In the genomic region with DNA sequence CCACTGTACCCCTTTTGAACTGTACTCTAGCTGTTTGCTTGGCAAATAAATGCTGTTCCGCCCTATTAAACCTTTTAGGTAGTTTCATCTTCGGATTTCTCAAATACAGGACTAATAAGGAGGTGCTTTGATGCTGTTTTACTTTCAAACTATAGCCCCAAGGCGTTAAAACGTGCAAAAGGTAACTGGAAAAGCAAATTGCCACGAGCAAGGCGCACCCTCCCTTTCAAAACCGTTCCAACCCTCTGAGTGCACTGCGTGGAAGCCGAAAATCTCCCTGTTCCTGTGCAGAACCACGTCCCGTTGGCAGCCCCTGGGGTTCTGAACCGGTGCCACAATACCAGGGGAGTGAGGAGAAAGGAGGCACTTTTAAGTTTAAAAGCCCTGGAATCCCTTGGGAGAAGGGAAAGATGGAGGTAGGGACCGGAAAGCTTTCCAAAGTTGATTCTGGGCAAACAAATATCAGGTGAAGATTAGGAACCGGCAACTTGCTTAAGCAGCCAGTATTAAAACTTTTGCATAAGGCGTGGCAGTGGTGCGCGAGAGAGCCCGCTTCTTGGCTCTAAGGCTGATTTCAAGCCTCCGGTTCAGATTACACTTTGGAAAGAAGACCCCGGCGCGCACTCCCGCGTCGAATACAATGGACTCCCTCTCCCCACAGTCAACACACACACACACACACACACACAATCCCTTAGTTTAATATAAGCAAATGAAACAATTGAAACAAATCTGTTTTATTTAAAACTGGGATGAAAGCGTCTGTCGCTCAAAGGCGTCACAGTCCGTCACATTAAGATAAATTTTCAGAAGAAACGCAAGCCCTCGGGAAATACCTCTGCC, we compare ENCODE assay signal across 16 cellular contexts. TPM values are rescaled to one million over a fixed set of nuclear protein-coding genes. Genes with fewer than 3 reads are reported as not detected.
DNase-seq lines count a peak whose midpoint lies in the region; ATAC-seq, FAIRE-seq and TF ChIP-seq lines count a peak whose summit lies in the region.
"Had no signal": no experiment of that assay in that cellular context is flagged by ENCODE, and none has a peak within 500 bp of the region (broad histone marks: within the 10 kb centered on the region; RNA-seq: fewer than 3 reads in every experiment).

No MANE protein-coding gene starts in this region.

- no peak overlapping the region for H2AFZ ChIP-seq in HepG2 (ENCODE audit: low read length)

- no peaks in the 10 kb centered on the region for H4K20me1 ChIP-seq in HepG2 (ENCODE audit: insufficient read depth, low read length)

- no peak overlapping the region for H3K4me3 ChIP-seq in HepG2 (replicated peaks in 1 of 3; ENCODE audit: insufficient read depth in 1 of 3, low read depth in 2 of 3, low read length in 3 of 3)
- no peak overlapping the region for H3K4me3 ChIP-seq in right lobe of liver
- H3K4me3 ChIP-seq in endodermal cell (ENCODE audit: low read length), result peak overlapping the region; percentile 57
- no peak overlapping the region for H3K4me3 ChIP-seq in breast epithelium
- H3K4me3 ChIP-seq: BLaER1 treated with 17β-estradiol and CSF1 and Interleukin-3, amounts not matched to agents 10 nM and 100 nM; left lung had no signal

- intact Hi-C loops in HepG2 (cut with micrococcal nuclease; ENCODE audit: unreplicated experiment) (no loop called here), right lobe of liver (cut with DNase I) (no loop called here), breast epithelium (cut with DNase I; ENCODE audit: low total_unique reads) (no loop called here)

- no peak for TF ChIP-seq EP300 in HepG2 (IDR thresholded peaks at IDR 0.05; ENCODE audit: low read depth in 2 of 2, low read length in 2 of 2)
- TF ChIP-seq EP300 in HepG2 (CRISPR knock-in tag; IDR thresholded peaks at IDR 0.05; ENCODE audit: borderline replicate concordance), result no peak

- 31% methylated on average over 30 of the region's 31 CpGs for WGBS in HepG2 (ENCODE audit: low lambda C conversion rate)
- 9% methylated on average over 30 of the region's 31 CpGs for WGBS in right lobe of liver (ENCODE audit: insufficient coverage, low coverage, low lambda C conversion rate, missing lambda C conversion rate)
- 1% methylated on average over 15 to 31 of the region's 31 CpGs for WGBS in endodermal cell (ENCODE audit: insufficient coverage in 1 of 2, insufficient read length in 1 of 2), 2 experiments

- H3K9me3 ChIP-seq in HepG2 (ENCODE audit: low read length) (no peaks in the 10 kb centered on the region), right lobe of liver (no peaks in the 10 kb centered on the region), endodermal cell (ENCODE audit: control insufficient read depth, low read length) (no peaks in the 10 kb centered on the region), breast epithelium (no peaks in the 10 kb centered on the region)
- H3K9me3 ChIP-seq: left lung, neutrophil, SK-N-SH had no signal

- H3K27ac Mint-ChIP-seq in endodermal cell, result no peak overlapping the region

- 0 out of 2 replicates have a peak overlapping the region, but pooled peaks have one; percentile 12 for H3K4me2 ChIP-seq in HepG2 (ENCODE audit: low read depth, low read length)
- H3K4me2 ChIP-seq: BLaER1 treated with 17β-estradiol and CSF1 and Interleukin-3, amounts not matched to agents 10 nM and 100 nM; SK-N-SH had no signal

- CTCF ChIA-PET in HepG2 (lab: Yijun Ruan, JAX; ENCODE audit: low intra/inter-chr PET ratio, low total read pairs), result no interaction called here

- TF ChIP-seq POLR2A in HepG2 (IDR thresholded peaks at IDR 0.05; ENCODE audit: insufficient read depth in 1 of 2, low read depth in 2 of 2, low read length in 2 of 2) (no peak), right lobe of liver (IDR thresholded peaks at IDR 0.05) (no peak), breast epithelium (IDR thresholded peaks at IDR 0.05) (no peak)

- FAIRE-seq in HepG2 (lab: Jason Lieb, UNC), result no peak

- H3K27me3 ChIP-seq in HepG2 (ENCODE audit: control insufficient read depth in 1 of 2, insufficient read depth in 2 of 2, low read length in 2 of 2) (peaks cover 0 to 41% of the 10 kb centered on the region in 2 experiments; a peak in 2 of 5 replicates), right lobe of liver (peaks cover 21 to 56% of the 10 kb centered on the region in 2 donors), endodermal cell (ENCODE audit: control insufficient read depth, insufficient read depth, low read length, poor library complexity, severe bottlenecking) (peaks cover 100% of the 10 kb centered on the region), breast epithelium (peaks cover 3 to 88% of the 10 kb centered on the region in 2 donors)

- H3K4me3 Mint-ChIP-seq in endodermal cell, result peak overlapping the region; percentile 37

- POLR2A ChIA-PET in HepG2 (lab: Yijun Ruan, JAX), result no interaction called here

- no peak for DNase-seq in HepG2 (ENCODE audit: low spot score)
- DNase-seq in right lobe of liver, result no peak
- peak; percentile 53 for DNase-seq in NCI-H146 treated with DMSO at 0.1 percent for 48 hours (lab: John Stamatoyannopoulos, UW; ENCODE audit: unreplicated experiment)
- peak; percentile 73 for DNase-seq in endodermal cell
- DNase-seq in amniotic stem cell (lab: John Stamatoyannopoulos, UW), result no peak
- DNase-seq in breast epithelium (ENCODE audit: low spot score in 2 of 2), result no peak
- no peak for DNase-seq in activated gamma-delta T cell (lab: John Stamatoyannopoulos, UW)
- DNase-seq in NCI-H2081 treated with DMSO at 0.1 percent for 48 hours (lab: John Stamatoyannopoulos, UW), result no peak
- DNase-seq: activated T-cell treated with anti-CD3 and anti-CD28 coated beads, Interleukin-2, amount 50 U/mL, for 1 hour; MV-4-11; SK-N-SH had no signal

- no peak overlapping the region for H3K9ac ChIP-seq in HepG2 (ENCODE audit: insufficient read depth, low read depth, low read length)
- no peak overlapping the region for H3K9ac ChIP-seq in endodermal cell (ENCODE audit: extremely low read depth, low read length, poor library complexity, severe bottlenecking)
- H3K9ac ChIP-seq: BLaER1 treated with 17β-estradiol and CSF1 and Interleukin-3, amounts not matched to agents 10 nM and 100 nM; SK-N-SH had no signal

- H3K79me2 ChIP-seq in HepG2 (ENCODE audit: insufficient read depth, low read length), result no peaks in the 10 kb centered on the region

- H3K4me1 Mint-ChIP-seq in endodermal cell, result peaks cover 21% of the 10 kb centered on the region

- in situ Hi-C loops in HepG2 (cut with HindIII; ENCODE audit: extremely low pct_ligation_motif_present, low pct_unique_long_range_greater_than_20kb), result no loop called here

- H3K27me3 Mint-ChIP-seq in endodermal cell (ENCODE audit: insufficient read depth), result peaks cover 99% of the 10 kb centered on the region

- no peaks in the 10 kb centered on the region for H3K9me3 Mint-ChIP-seq in endodermal cell

- H3K36me3 Mint-ChIP-seq in endodermal cell (ENCODE audit: low read depth), result no peaks in the 10 kb centered on the region

- BruUV-seq in HepG2 (replicated peaks; lab: Mats Ljungman, UMichigan), result no TSS peak

- no peak for ATAC-seq in HepG2
- no peak for ATAC-seq in right lobe of liver
- ATAC-seq: left lung had no signal

- peaks cover 6% of the 10 kb centered on the region; the same call in 1 of the 2 replicates for H3K4me1 ChIP-seq in HepG2 (ENCODE audit: insufficient read depth, low read length)
- H3K4me1 ChIP-seq in right lobe of liver, result peaks cover 0 to 16% (median 7%) of the 10 kb centered on the region in 4 donors
- peaks cover 4% of the 10 kb centered on the region for H3K4me1 ChIP-seq in endodermal cell (ENCODE audit: control insufficient read depth, insufficient read depth, low read length)
- no peaks in the 10 kb centered on the region for H3K4me1 ChIP-seq in breast epithelium

- H3K27ac ChIP-seq in HepG2 (ENCODE audit: extremely low read length, insufficient read depth, low read length) (no peak overlapping the region), right lobe of liver (no peak overlapping the region), endodermal cell (ENCODE audit: low read depth, low read length) (no peak overlapping the region), breast epithelium (no peak overlapping the region)
- H3K27ac ChIP-seq: BLaER1 treated with 17β-estradiol and CSF1 and Interleukin-3, amounts not matched to agents 10 nM and 100 nM; left lung; neutrophil had no signal

- TF ChIP-seq CTCF in HepG2 (CRISPR knock-in tag; IDR thresholded peaks at IDR 0.05) (no peak), right lobe of liver (IDR thresholded peaks at IDR 0.05) (no peak), endodermal cell (conservative IDR thresholded peaks at IDR 0.05) (no peak), breast epithelium (IDR thresholded peaks at IDR 0.05) (no peak)

- no peak for TF ChIP-seq RAD21 in HepG2 (CRISPR knock-in tag; IDR thresholded peaks at IDR 0.05)

- H3K36me3 ChIP-seq in HepG2 (replicated peaks in 1 of 2; ENCODE audit: control insufficient read depth in 1 of 2, insufficient read depth in 2 of 2, low read length in 2 of 2), result no peaks in the 10 kb centered on the region
- H3K36me3 ChIP-seq in right lobe of liver, result no peaks in the 10 kb centered on the region
- H3K36me3 ChIP-seq in endodermal cell (ENCODE audit: control insufficient read depth, insufficient read depth, low read length), result no peaks in the 10 kb centered on the region
- H3K36me3 ChIP-seq in breast epithelium, result no peaks in the 10 kb centered on the region
- H3K36me3 ChIP-seq: BLaER1 treated with 17β-estradiol and CSF1 and Interleukin-3, amounts not matched to agents 10 nM and 100 nM; left lung; neutrophil had no signal

RNA-seq across cellular contexts. Expression of gene POU4F1, which starts 9.5 kb away (rescaled TPM):
- 0.74 and 1.1 TPM in 2 replicates for total RNA-seq in HepG2 (2016; rRNA removed; fragmentation: Illumina TruSeq; extraction: Trizol)
- 0.10 TPM in 1 of 2 replicates, not detected in the other for total RNA-seq in HepG2 (2016; cell fraction: cytosol; rRNA removed; fragmentation: Illumina TruSeq; extraction: Trizol; ENCODE audit: low read depth)
- 0.54 and 0.87 TPM in 2 replicates for total RNA-seq in HepG2 (2016; cell fraction: insoluble cytoplasmic fraction; rRNA removed; fragmentation: Illumina TruSeq; extraction: Trizol)
- total RNA-seq in HepG2 (2016; cell fraction: membrane; rRNA removed; fragmentation: Illumina TruSeq; extraction: Trizol), result 0.34 and 0.41 TPM in 2 replicates
- 1.5 and 1.6 TPM in 2 replicates for total RNA-seq in HepG2 (2016; cell fraction: nucleus; rRNA removed; fragmentation: Illumina TruSeq; extraction: Trizol)
- 1.0 and 1.3 TPM in 2 replicates for polyA plus RNA-seq in HepG2 (2011; rRNA removed)
- polyA plus RNA-seq in HepG2 (2011; cell fraction: cytosol; rRNA removed), result 0.21 and 0.54 TPM in 2 replicates
- polyA plus RNA-seq in HepG2 (2011; cell fraction: nucleus; rRNA removed), result 4.2 and 5.2 TPM in 2 replicates
- 1.3 and 2.9 TPM in 2 replicates for polyA plus RNA-seq in HepG2 (2012)
- 0.05 and 0.07 TPM in 2 replicates for polyA plus RNA-seq in HepG2 (2016; cell fraction: cytosol; fragmentation: Illumina TruSeq; extraction: Trizol; ENCODE audit: low read depth)
- 0.76 and 0.91 TPM in 2 replicates for polyA plus RNA-seq in HepG2 (2016; cell fraction: insoluble cytoplasmic fraction; fragmentation: Illumina TruSeq; extraction: Trizol; ENCODE audit: low read depth)
- polyA plus RNA-seq in HepG2 (2016; cell fraction: membrane; fragmentation: Illumina TruSeq; extraction: Trizol; ENCODE audit: low read depth), result 0.16 and 0.19 TPM in 2 replicates
- polyA plus RNA-seq in HepG2 (2016; cell fraction: nucleus; fragmentation: Illumina TruSeq; extraction: Trizol; ENCODE audit: insufficient read depth, low read depth), result 3.4 TPM in 2 replicates
- 0.40 TPM in 1 of 2 replicates, not detected in the other for polyA minus RNA-seq in HepG2 (2011; rRNA and poly(A)+ RNA removed; ENCODE audit: low replicate concordance)
- polyA minus RNA-seq in HepG2 (2011; cell fraction: cytosol; rRNA and poly(A)+ RNA removed), result 0.40 and 0.44 TPM in 2 replicates
- polyA minus RNA-seq in HepG2 (2011; cell fraction: nucleus; rRNA and poly(A)+ RNA removed), result 1.4 and 1.9 TPM in 2 replicates
- under 1 TPM in 3 of 6 experiments, not detected in 3; 0.07 to 0.25 (median 0.19) TPM for total RNA-seq in right lobe of liver
- total RNA-seq in endodermal cell, result under 1 TPM; 0.11 to 0.15 TPM
- polyA plus RNA-seq in endodermal cell (2013, experiment 1 of 2), result 11.4 TPM
- polyA plus RNA-seq in endodermal cell (2013, experiment 2 of 2), result 8.4 TPM
- not detected for total RNA-seq in breast epithelium
- total RNA-seq: HT1080, left lung, subcutaneous adipose tissue had no signal
- polyA plus RNA-seq: SK-N-SH had no signal

Comparison
In these comparisons a context has a peak if more than half of its experiments do, and no peak if none do; other contexts are left out.
1. DNase-seq: peak in NCI-H146 treated with DMSO at 0.1 percent for 48 hours (single experiment) and endodermal cell (single experiment); none in HepG2 (single experiment), right lobe of liver (0 of 3), amniotic stem cell (single experiment), breast epithelium (0 of 2), activated gamma-delta T cell (single experiment) and NCI-H2081 treated with DMSO at 0.1 percent for 48 hours (single experiment).